ENCODE assay signal across 26 cellular contexts in the genomic region with DNA sequence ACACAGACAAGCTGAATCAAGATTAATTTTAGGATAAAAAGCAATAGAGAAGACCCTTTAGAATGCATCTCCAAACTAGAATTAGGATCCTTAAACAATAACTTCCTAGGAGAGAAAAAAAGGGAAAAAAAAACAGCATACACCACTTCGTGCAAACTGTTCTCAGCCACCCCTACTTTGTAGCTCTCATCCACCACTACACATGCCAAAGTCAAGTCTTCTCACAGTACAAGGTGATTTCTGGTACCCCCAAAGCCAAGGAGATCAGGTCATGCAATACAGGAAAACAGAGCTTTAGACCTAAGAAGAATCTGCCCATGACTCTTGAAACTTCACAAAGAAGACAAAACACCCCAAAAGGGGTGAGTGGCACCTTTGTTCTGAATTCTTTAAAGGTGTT.
A peak's percentile ranks its signal among the peaks of the same experiment; 100 is the strongest.
DNase-seq lines count a peak whose midpoint lies in the region; ATAC-seq, FAIRE-seq and TF ChIP-seq lines count a peak whose summit lies in the region.
"Had no signal": no experiment of that assay in that cellular context is flagged by ENCODE, and none has a peak within 500 bp of the region (broad histone marks: within the 10 kb centered on the region; RNA-seq: fewer than 3 reads in every experiment).

No MANE protein-coding gene starts in this region.

- H3K36me3 Mint-ChIP-seq in activated naive CD8-positive, alpha-beta T cell treated with anti-CD3 and anti-CD28 coated beads for 36 hours: peaks cover 1% of the 10 kb centered on the region
- H3K36me3 Mint-ChIP-seq: CD14-positive monocyte had no signal

- no peaks in the 10 kb centered on the region for H3K9me1 ChIP-seq in endothelial cell of umbilical vein (replicated peaks; ENCODE audit: control insufficient read depth, extremely low read depth, insufficient read depth, low read length)

- BruUV-seq in endothelial cell of umbilical vein (replicated peaks; lab: Mats Ljungman, UMichigan): no TSS peak

- 93% methylated on average over 1 of the region's 1 CpG for WGBS in suprapubic skin

- no peak overlapping the region for H3K27ac Mint-ChIP-seq in activated naive CD8-positive, alpha-beta T cell treated with anti-CD3 and anti-CD28 coated beads for 36 hours
- H3K27ac Mint-ChIP-seq: activated naive CD4-positive, alpha-beta T cell treated with anti-CD3 and anti-CD28 coated beads for 36 hours; CD14-positive monocyte; natural killer cell treated with Interleukin-12 subunit alpha and Interleukin-12 subunit beta and Interleukin-15 and Interleukin-18, amount 100 ng/mL, for 72 hours; stimulated activated naive CD8-positive, alpha-beta T cell treated with anti-CD3 and anti-CD28 coated beads, Interleukin-15, amount 100 ng/mL, for 72 hours had no signal

- H3K36me3 ChIP-seq in endothelial cell of umbilical vein (ENCODE audit: control insufficient read depth in 2 of 2, extremely low read depth in 1 of 2, insufficient read depth in 2 of 2, low read length in 2 of 2) (no peaks in the 10 kb centered on the region), suprapubic skin (no peaks in the 10 kb centered on the region)
- H3K36me3 ChIP-seq: brain microvascular endothelial cell, HAP-1, tibial artery had no signal

- peaks cover 11% of the 10 kb centered on the region for H3K9me3 Mint-ChIP-seq in activated naive CD8-positive, alpha-beta T cell treated with anti-CD3 and anti-CD28 coated beads for 36 hours
- H3K9me3 Mint-ChIP-seq: natural killer cell treated with Interleukin-12 subunit alpha and Interleukin-12 subunit beta and Interleukin-15 and Interleukin-18, amount 100 ng/mL, for 72 hours had no signal

- H3K4me3 ChIP-seq in endothelial cell of umbilical vein (replicated peaks in 1 of 3; ENCODE audit: insufficient read depth in 1 of 3, low read depth in 1 of 3, low read length in 3 of 3) (no peak overlapping the region), suprapubic skin (no peak overlapping the region)
- H3K4me3 ChIP-seq: HAP-1, tibial artery had no signal

- CTCF ChIA-PET in endothelial cell of umbilical vein (lab: Charles Lee): interaction anchor here (1.1 kb wide), 1 partner anchor 10 kb away, joined by 3 read pairs; no protein-coding TSS in a partner anchor

- no peaks in the 10 kb centered on the region for H4K20me1 ChIP-seq in endothelial cell of umbilical vein (replicated peaks; ENCODE audit: control insufficient read depth, extremely low read depth, insufficient read depth, low read length)

- dilution Hi-C loops in endothelial cell of umbilical vein (cut with MboI; ENCODE audit: extremely low pct_ligation_motif_present, low sequenced_read_pairs): no loop called here

- ATAC-seq in GM19023 (IDR thresholded peaks at IDR 0.05; ENCODE audit: unreplicated experiment): peak; percentile 22
- ATAC-seq in GM21619 (IDR thresholded peaks at IDR 0.05; ENCODE audit: unreplicated experiment): peak; percentile 12
- ATAC-seq in HG03342 (IDR thresholded peaks at IDR 0.05; ENCODE audit: unreplicated experiment): peak; percentile 21
- no peak for ATAC-seq in GM21423 (IDR thresholded peaks at IDR 0.05; ENCODE audit: unreplicated experiment)
- ATAC-seq: natural killer cell treated with Interleukin-12 subunit alpha and Interleukin-12 subunit beta and Interleukin-15 and Interleukin-18, amount 100 ng/mL, for 72 hours had no signal

- H3K4me1 Mint-ChIP-seq in activated naive CD8-positive, alpha-beta T cell treated with anti-CD3 and anti-CD28 coated beads for 36 hours: peaks cover 2% of the 10 kb centered on the region

- H3K27me3 Mint-ChIP-seq in activated naive CD8-positive, alpha-beta T cell treated with anti-CD3 and anti-CD28 coated beads for 36 hours: no peaks in the 10 kb centered on the region
- H3K27me3 Mint-ChIP-seq: stimulated activated naive CD8-positive, alpha-beta T cell treated with anti-CD3 and anti-CD28 coated beads, Interleukin-15, amount 100 ng/mL, for 72 hours had no signal

- no peak overlapping the region for H3K4me2 ChIP-seq in endothelial cell of umbilical vein (ENCODE audit: insufficient read depth, low read length)

- intact Hi-C loops in endothelial cell of umbilical vein (cut with micrococcal nuclease): no loop called here

- no peak for DNase-seq in endothelial cell of umbilical vein (ENCODE audit: low read depth, low spot score)
- no peak for DNase-seq in suprapubic skin (ENCODE audit: low spot score in 2 of 2)
- no peak for DNase-seq in activated naive CD8-positive, alpha-beta T cell treated with anti-CD3 and anti-CD28 coated beads for 36 hours
- DNase-seq in NCI-H2081 treated with DMSO at 0.1 percent for 48 hours (lab: John Stamatoyannopoulos, UW): no peak
- DNase-seq: activated naive CD4-positive, alpha-beta T cell treated with anti-CD3 and anti-CD28 coated beads for 36 hours; amniotic stem cell; brain microvascular endothelial cell; DMS79 treated with DMSO at 0.1 percent for 48 hours; effector CD4-positive, alpha-beta T cell; GF-D8; kidney; NCI-H1092 treated with DMSO at 0.1 percent for 48 hours; NCI-H187; NCI-H526; SIG-M5; T1000; tibial artery had no signal

- H3K9ac ChIP-seq in endothelial cell of umbilical vein (replicated peaks; ENCODE audit: extremely low read depth, insufficient read depth, low read length): no peak overlapping the region

- POLR2A ChIA-PET in endothelial cell of umbilical vein (lab: Charles Lee): no interaction called here

- TF ChIP-seq CTCF in endothelial cell of umbilical vein (IDR thresholded peaks at IDR 0.05; ENCODE audit: extremely low read depth in 1 of 2, insufficient read depth in 1 of 2, low read depth in 1 of 2, low read length in 2 of 2) (no peak), suprapubic skin (IDR thresholded peaks at IDR 0.05) (no peak)

- no peak overlapping the region for H3K4me3 Mint-ChIP-seq in activated naive CD8-positive, alpha-beta T cell treated with anti-CD3 and anti-CD28 coated beads for 36 hours
- H3K4me3 Mint-ChIP-seq: activated naive CD4-positive, alpha-beta T cell treated with anti-CD3 and anti-CD28 coated beads for 36 hours; CD14-positive monocyte; natural killer cell treated with Interleukin-12 subunit alpha and Interleukin-12 subunit beta and Interleukin-15 and Interleukin-18, amount 100 ng/mL, for 72 hours; stimulated activated naive CD8-positive, alpha-beta T cell treated with anti-CD3 and anti-CD28 coated beads, Interleukin-15, amount 100 ng/mL, for 72 hours had no signal

- TF ChIP-seq POLR2A in endothelial cell of umbilical vein (IDR thresholded peaks at IDR 0.05; ENCODE audit: low read depth, low read length): no peak
- TF ChIP-seq POLR2A in suprapubic skin (IDR thresholded peaks at IDR 0.05): no peak

- no peaks in the 10 kb centered on the region for H3K9me3 ChIP-seq in endothelial cell of umbilical vein (replicated peaks; ENCODE audit: control insufficient read depth, insufficient read depth, low read length)
- no peaks in the 10 kb centered on the region for H3K9me3 ChIP-seq in suprapubic skin
- H3K9me3 ChIP-seq: HAP-1, tibial artery had no signal

- H3K27me3 ChIP-seq in endothelial cell of umbilical vein (ENCODE audit: control insufficient read depth in 2 of 2, insufficient read depth in 2 of 2, low read length in 2 of 2) (no peaks in the 10 kb centered on the region), suprapubic skin (no peaks in the 10 kb centered on the region)
- H3K27me3 ChIP-seq: brain microvascular endothelial cell, tibial artery had no signal

- no peaks in the 10 kb centered on the region for H3K79me2 ChIP-seq in endothelial cell of umbilical vein (ENCODE audit: control insufficient read depth, insufficient read depth, low read length)

- H2AFZ ChIP-seq in endothelial cell of umbilical vein (ENCODE audit: low read depth, low read length): peak overlapping the region; percentile 44

- no peak overlapping the region for H3K27ac ChIP-seq in endothelial cell of umbilical vein (ENCODE audit: insufficient read depth, low read depth, low read length)
- H3K27ac ChIP-seq in suprapubic skin: no peak overlapping the region
- H3K27ac ChIP-seq: brain microvascular endothelial cell, tibial artery had no signal

- H3K4me1 ChIP-seq in endothelial cell of umbilical vein (ENCODE audit: control insufficient read depth, extremely low read depth, insufficient read depth, low read length) (peaks cover 4% of the 10 kb centered on the region), suprapubic skin (no peaks in the 10 kb centered on the region)
- H3K4me1 ChIP-seq: HAP-1 had no signal

- FAIRE-seq in endothelial cell of umbilical vein (lab: Jason Lieb, UNC): no peak
- FAIRE-seq: kidney, RCC 7860 had no signal

- TF ChIP-seq EP300 in suprapubic skin (IDR thresholded peaks at IDR 0.05): no peak

TF ChIP-seq in endothelial cell of umbilical vein, 7 proteins besides CTCF, POLR2A, EP300 and RAD21:
- no peak for TF ChIP-seq GATA2 (IDR thresholded peaks at IDR 0.05; ENCODE audit: insufficient read depth, insufficient read length, low read depth, low read length)
- TF ChIP-seq POLR2AphosphoS5 (IDR thresholded peaks at IDR 0.05; ENCODE audit: insufficient read depth, low read depth, low read length): no peak
- no peak for TF ChIP-seq EZH2 (IDR thresholded peaks at IDR 0.05; ENCODE audit: borderline replicate concordance, low read depth, low read length, severe bottlenecking)
- TF ChIP-seq JUN (IDR thresholded peaks at IDR 0.05; ENCODE audit: borderline replicate concordance, insufficient read depth, insufficient read length, low read depth): no peak
- TF ChIP-seq MYC (IDR thresholded peaks at IDR 0.05; ENCODE audit: low read depth, low read length): no peak
- TF ChIP-seq FOS (IDR thresholded peaks at IDR 0.05; ENCODE audit: borderline replicate concordance, insufficient read depth, low read length): no peak
- TF ChIP-seq MAX (IDR thresholded peaks at IDR 0.05; ENCODE audit: insufficient read depth, insufficient read length): no peak
TF ChIP-seq in endothelial cell of umbilical vein: peak in this region for 0.
